8 cellular contexts compared by ENCODE assay signal in genomic region chr10:484925-485661, GRCh38.
DNase-seq lines count a peak whose midpoint lies in the region; ATAC-seq and TF ChIP-seq lines count a peak whose summit lies in the region.

No MANE protein-coding gene starts in this region.

- TF ChIP-seq CTCF in astrocyte of the spinal cord (IDR thresholded peaks at IDR 0.05; ENCODE audit: low read depth, low read length): no peak

- H3K4me3 ChIP-seq in astrocyte of the spinal cord (ENCODE audit: low read depth, low read length): peak overlapping the region; percentile 47

- in situ Hi-C loops in astrocyte of the spinal cord (cut with HindIII; ENCODE audit: low sequenced_read_pairs): no loop called here

- ATAC-seq in GM19452 (IDR thresholded peaks at IDR 0.05; ENCODE audit: unreplicated experiment): peak; percentile 60

- DNase-seq in M059J (ENCODE audit: low read depth) (peak; percentile 43), astrocyte of the spinal cord (ENCODE audit: low read depth, low spot score) (peak; percentile 41), mesenteric fat pad (ENCODE audit: low spot score) (peak; percentile 85), NCI-H2196 (lab: John Stamatoyannopoulos, UW; ENCODE audit: unreplicated experiment) (no peak), GM03348 (ENCODE audit: low spot score) (no peak), NCI-H510A treated with DMSO at 0.1 percent for 48 hours (lab: John Stamatoyannopoulos, UW) (no peak), AG20443 (ENCODE audit: low spot score) (no peak)

Comparison
In these comparisons a context has a peak if more than half of its experiments do, and no peak if none do; other contexts are left out.
1. DNase-seq: peak in M059J (single experiment), astrocyte of the spinal cord (single experiment) and mesenteric fat pad (single experiment); none in NCI-H2196 (single experiment), GM03348 (single experiment), NCI-H510A treated with DMSO at 0.1 percent for 48 hours (single experiment) and AG20443 (single experiment).